In genomic region chr7:22482476-22482875, GRCh38 we compare ENCODE assay signal across 14 cellular contexts. TPM values are rescaled to one million over a fixed set of nuclear protein-coding genes. Genes with fewer than 3 reads are reported as not detected.
"Had no signal": no experiment of that assay in that cellular context is flagged by ENCODE, and none has a peak within 500 bp of the region (broad histone marks: within the 10 kb centered on the region; RNA-seq: fewer than 3 reads in every experiment).

No MANE protein-coding gene starts in this region.

- H3K4me3 ChIP-seq: body of pancreas, sigmoid colon, suprapubic skin, upper lobe of right lung had no signal

- DNase-seq: activated CD4-positive, alpha-beta T cell treated with anti-CD3 and anti-CD28 coated beads, Interleukin-2, amount 50 U/mL, for 4 hours; activated CD8-positive, alpha-beta memory T cell treated with anti-CD3 and anti-CD28 coated beads, Interleukin-2, amount 10 ng/mL, durations not matched to agents 7 days and 5 days; activated effector memory CD4-positive, alpha-beta T cell treated with Interleukin-2 at 50 U/mL for 16 hours; activated T-cell treated with anti-CD3 and anti-CD28 coated beads, Interleukin-2, amount 50 U/mL, for 24 hours; amniotic stem cell; body of pancreas; cortex of kidney; effector memory CD8-positive, alpha-beta T cell; sigmoid colon; stimulated activated CD4-positive, alpha-beta T cell treated with anti-CD3 and anti-CD28 coated beads, Interleukin-12 subunit alpha, Interleukin-12 subunit beta, amount 100 ng/mL, for 4 hours; T-helper 2 cell; upper lobe of right lung had no signal

- H3K27me3 ChIP-seq: body of pancreas, sigmoid colon, suprapubic skin, upper lobe of right lung had no signal

- H3K36me3 ChIP-seq: sigmoid colon, suprapubic skin, upper lobe of right lung had no signal

- H3K27ac ChIP-seq: body of pancreas, sigmoid colon, suprapubic skin had no signal

- H3K9me3 ChIP-seq: body of pancreas, sigmoid colon, suprapubic skin, upper lobe of right lung had no signal

- H3K4me1 ChIP-seq: body of pancreas, sigmoid colon had no signal

RNA-seq across cellular contexts. Expression of gene STEAP1B, which starts 17.5 kb away (rescaled TPM):
- total RNA-seq: activated naive CD4-positive, alpha-beta T cell treated with anti-CD3 and anti-CD28 coated beads, Interleukin-2, amount 50 U/mL, for 72 hours had no signal
